Comparison of ENCODE assay signal across 2 cellular contexts in the genomic region with DNA sequence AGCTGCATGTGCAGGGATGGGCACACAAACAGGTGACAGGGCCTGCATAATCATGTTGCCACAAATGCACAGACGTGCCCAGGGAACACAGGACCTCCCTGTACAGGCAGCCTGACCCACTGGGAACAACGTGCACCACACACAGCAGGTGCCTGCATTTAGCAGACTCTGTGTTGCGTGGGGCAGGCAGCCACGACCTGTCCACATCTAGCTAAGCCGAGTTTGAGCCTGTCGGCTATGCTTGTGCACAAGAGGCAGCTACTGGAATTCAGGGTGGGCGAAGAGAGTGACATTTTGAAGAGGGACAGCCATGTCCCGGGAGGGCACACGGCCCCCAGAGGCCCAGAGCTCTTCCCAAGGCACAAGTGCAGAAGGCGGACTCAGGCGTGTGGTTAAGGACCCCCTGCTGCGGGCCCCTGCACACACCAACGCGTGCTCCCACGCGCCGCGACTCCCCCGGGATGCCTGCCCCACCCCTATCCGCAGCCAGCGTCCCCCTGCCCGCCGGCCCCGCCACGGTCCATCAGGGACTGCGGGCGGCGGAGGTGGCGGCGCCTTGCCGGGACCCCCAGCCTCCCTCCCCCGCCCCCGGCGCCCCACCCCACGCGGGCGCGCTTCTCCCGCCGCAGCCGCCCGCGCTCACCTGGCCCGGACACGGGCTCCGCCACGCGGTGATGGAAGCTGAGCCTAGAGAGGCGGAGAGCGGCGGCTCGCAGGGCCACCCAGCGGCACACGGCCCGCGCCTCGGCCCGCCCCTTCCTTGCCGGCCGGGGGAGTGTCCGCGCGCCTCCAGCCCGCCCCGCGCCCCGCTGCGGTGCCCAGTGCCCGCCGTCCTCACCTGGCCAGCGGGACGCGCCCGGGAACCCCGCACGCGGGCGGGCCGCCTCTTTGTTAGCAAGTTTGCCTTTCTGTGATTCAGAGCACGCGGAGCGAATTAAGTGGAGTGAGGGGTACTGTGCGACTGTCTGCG.
A peak's percentile ranks its signal among the peaks of the same experiment; 100 is the strongest.
TF ChIP-seq lines count a peak whose summit lies in the region.

No MANE protein-coding gene starts in this region.

TF ChIP-seq in HEK293, 187 proteins besides CTCF, POLR2A, EP300 and RAD21 (continued from another document and continues in another):
- TF ChIP-seq, protein P1, sequence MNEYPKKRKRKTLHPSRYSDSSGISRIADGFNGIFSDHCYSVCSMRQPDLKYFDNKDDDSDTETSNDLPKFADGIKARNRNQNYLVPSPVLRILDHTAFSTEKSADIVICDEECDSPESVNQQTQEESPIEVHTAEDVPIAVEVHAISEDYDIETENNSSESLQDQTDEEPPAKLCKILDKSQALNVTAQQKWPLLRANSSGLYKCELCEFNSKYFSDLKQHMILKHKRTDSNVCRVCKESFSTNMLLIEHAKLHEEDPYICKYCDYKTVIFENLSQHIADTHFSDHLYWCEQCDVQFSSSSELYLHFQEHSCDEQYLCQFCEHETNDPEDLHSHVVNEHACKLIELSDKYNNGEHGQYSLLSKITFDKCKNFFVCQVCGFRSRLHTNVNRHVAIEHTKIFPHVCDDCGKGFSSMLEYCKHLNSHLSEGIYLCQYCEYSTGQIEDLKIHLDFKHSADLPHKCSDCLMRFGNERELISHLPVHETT (tag by site-specific recombination; IDR thresholded peaks at IDR 0.05) = no peak
- TF ChIP-seq GLIS1 (tag by site-specific recombination; IDR thresholded peaks at IDR 0.05) (peak; percentile 95), ZNF274 (IDR thresholded peaks at IDR 0.05; ENCODE audit: low read length) (no peak), ZNF274 (tag by site-specific recombination; IDR thresholded peaks at IDR 0.05; ENCODE audit: borderline replicate concordance) (no peak), GLIS2 (tag by site-specific recombination; IDR thresholded peaks at IDR 0.05) (peak; percentile 71), EGR2 (tag by site-specific recombination; IDR thresholded peaks at IDR 0.05; ENCODE audit: low read depth) (peak; percentile 85), ZNF677 (tag by site-specific recombination; IDR thresholded peaks at IDR 0.05) (no peak), YY2 (tag by site-specific recombination; IDR thresholded peaks at IDR 0.05) (no peak), ZNF335 (tag by site-specific recombination; conservative IDR thresholded peaks at IDR 0.05) (peak; percentile 89), ZNF529 (tag by site-specific recombination; IDR thresholded peaks at IDR 0.05; ENCODE audit: insufficient replicate concordance) (no peak), ZFP41 (tag by site-specific recombination; IDR thresholded peaks at IDR 0.05; ENCODE audit: borderline replicate concordance) (no peak), ZNF549 (tag by site-specific recombination; IDR thresholded peaks at IDR 0.05) (no peak), ZNF654 (tag by site-specific recombination; IDR thresholded peaks at IDR 0.05; ENCODE audit: low read depth) (no peak)
- TF ChIP-seq, protein P2, sequence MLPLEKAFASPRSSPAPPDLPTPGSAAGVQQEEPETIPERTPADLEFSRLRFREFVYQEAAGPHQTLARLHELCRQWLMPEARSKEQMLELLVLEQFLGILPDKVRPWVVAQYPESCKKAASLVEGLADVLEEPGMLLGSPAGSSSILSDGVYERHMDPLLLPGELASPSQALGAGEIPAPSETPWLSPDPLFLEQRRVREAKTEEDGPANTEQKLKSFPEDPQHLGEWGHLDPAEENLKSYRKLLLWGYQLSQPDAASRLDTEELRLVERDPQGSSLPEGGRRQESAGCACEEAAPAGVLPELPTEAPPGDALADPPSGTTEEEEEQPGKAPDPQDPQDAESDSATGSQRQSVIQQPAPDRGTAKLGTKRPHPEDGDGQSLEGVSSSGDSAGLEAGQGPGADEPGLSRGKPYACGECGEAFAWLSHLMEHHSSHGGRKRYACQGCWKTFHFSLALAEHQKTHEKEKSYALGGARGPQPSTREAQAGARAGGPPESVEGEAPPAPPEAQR (tag by site-specific recombination; IDR thresholded peaks at IDR 0.05) = no peak
- TF ChIP-seq, protein P3, sequence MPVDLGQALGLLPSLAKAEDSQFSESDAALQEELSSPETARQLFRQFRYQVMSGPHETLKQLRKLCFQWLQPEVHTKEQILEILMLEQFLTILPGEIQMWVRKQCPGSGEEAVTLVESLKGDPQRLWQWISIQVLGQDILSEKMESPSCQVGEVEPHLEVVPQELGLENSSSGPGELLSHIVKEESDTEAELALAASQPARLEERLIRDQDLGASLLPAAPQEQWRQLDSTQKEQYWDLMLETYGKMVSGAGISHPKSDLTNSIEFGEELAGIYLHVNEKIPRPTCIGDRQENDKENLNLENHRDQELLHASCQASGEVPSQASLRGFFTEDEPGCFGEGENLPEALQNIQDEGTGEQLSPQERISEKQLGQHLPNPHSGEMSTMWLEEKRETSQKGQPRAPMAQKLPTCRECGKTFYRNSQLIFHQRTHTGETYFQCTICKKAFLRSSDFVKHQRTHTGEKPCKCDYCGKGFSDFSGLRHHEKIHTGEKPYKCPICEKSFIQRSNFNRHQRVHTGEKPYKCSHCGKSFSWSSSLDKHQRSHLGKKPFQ (tag by site-specific recombination; IDR thresholded peaks at IDR 0.05) = no peak
- TF ChIP-seq, protein P4, sequence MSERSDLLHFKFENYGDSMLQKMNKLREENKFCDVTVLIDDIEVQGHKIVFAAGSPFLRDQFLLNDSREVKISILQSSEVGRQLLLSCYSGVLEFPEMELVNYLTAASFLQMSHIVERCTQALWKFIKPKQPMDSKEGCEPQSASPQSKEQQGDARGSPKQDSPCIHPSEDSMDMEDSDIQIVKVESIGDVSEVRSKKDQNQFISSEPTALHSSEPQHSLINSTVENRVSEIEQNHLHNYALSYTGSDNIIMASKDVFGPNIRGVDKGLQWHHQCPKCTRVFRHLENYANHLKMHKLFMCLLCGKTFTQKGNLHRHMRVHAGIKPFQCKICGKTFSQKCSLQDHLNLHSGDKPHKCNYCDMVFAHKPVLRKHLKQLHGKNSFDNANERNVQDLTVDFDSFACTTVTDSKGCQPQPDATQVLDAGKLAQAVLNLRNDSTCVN (tag by site-specific recombination; optimal IDR thresholded peaks at IDR 0.05) = peak; percentile 34
- TF ChIP-seq, protein P5, sequence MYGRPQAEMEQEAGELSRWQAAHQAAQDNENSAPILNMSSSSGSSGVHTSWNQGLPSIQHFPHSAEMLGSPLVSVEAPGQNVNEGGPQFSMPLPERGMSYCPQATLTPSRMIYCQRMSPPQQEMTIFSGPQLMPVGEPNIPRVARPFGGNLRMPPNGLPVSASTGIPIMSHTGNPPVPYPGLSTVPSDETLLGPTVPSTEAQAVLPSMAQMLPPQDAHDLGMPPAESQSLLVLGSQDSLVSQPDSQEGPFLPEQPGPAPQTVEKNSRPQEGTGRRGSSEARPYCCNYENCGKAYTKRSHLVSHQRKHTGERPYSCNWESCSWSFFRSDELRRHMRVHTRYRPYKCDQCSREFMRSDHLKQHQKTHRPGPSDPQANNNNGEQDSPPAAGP (tag by site-specific recombination; IDR thresholded peaks at IDR 0.05) = no peak
- TF ChIP-seq, protein P6, sequence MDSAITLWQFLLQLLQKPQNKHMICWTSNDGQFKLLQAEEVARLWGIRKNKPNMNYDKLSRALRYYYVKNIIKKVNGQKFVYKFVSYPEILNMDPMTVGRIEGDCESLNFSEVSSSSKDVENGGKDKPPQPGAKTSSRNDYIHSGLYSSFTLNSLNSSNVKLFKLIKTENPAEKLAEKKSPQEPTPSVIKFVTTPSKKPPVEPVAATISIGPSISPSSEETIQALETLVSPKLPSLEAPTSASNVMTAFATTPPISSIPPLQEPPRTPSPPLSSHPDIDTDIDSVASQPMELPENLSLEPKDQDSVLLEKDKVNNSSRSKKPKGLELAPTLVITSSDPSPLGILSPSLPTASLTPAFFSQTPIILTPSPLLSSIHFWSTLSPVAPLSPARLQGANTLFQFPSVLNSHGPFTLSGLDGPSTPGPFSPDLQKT (IDR thresholded peaks at IDR 0.05; ENCODE audit: borderline replicate concordance, low read depth, low read length) = no peak

TF ChIP-seq in SK-N-SH, 30 proteins besides CTCF, POLR2A, EP300 and RAD21 (continued from another document):
- TF ChIP-seq, protein P7, sequence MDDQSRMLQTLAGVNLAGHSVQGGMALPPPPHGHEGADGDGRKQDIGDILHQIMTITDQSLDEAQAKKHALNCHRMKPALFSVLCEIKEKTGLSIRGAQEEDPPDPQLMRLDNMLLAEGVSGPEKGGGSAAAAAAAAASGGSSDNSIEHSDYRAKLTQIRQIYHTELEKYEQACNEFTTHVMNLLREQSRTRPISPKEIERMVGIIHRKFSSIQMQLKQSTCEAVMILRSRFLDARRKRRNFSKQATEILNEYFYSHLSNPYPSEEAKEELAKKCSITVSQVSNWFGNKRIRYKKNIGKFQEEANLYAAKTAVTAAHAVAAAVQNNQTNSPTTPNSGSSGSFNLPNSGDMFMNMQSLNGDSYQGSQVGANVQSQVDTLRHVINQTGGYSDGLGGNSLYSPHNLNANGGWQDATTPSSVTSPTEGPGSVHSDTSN (IDR thresholded peaks at IDR 0.05) = no peak
- TF ChIP-seq FOSL2 (IDR thresholded peaks at IDR 0.05; ENCODE audit: borderline replicate concordance, low read depth) (no peak), MEF2A (IDR thresholded peaks at IDR 0.05; ENCODE audit: borderline replicate concordance, low read depth) (no peak), SIN3A (IDR thresholded peaks at IDR 0.05; ENCODE audit: borderline replicate concordance, low read depth, low read length) (no peak), JUND (IDR thresholded peaks at IDR 0.05) (no peak), RXRA (IDR thresholded peaks at IDR 0.05; ENCODE audit: borderline replicate concordance, low read depth) (no peak), YY1 (IDR thresholded peaks at IDR 0.05; ENCODE audit: low read depth) (no peak), MXI1 (IDR thresholded peaks at IDR 0.05; ENCODE audit: low read depth, low read length) (no peak)
- TF ChIP-seq, protein P8, sequence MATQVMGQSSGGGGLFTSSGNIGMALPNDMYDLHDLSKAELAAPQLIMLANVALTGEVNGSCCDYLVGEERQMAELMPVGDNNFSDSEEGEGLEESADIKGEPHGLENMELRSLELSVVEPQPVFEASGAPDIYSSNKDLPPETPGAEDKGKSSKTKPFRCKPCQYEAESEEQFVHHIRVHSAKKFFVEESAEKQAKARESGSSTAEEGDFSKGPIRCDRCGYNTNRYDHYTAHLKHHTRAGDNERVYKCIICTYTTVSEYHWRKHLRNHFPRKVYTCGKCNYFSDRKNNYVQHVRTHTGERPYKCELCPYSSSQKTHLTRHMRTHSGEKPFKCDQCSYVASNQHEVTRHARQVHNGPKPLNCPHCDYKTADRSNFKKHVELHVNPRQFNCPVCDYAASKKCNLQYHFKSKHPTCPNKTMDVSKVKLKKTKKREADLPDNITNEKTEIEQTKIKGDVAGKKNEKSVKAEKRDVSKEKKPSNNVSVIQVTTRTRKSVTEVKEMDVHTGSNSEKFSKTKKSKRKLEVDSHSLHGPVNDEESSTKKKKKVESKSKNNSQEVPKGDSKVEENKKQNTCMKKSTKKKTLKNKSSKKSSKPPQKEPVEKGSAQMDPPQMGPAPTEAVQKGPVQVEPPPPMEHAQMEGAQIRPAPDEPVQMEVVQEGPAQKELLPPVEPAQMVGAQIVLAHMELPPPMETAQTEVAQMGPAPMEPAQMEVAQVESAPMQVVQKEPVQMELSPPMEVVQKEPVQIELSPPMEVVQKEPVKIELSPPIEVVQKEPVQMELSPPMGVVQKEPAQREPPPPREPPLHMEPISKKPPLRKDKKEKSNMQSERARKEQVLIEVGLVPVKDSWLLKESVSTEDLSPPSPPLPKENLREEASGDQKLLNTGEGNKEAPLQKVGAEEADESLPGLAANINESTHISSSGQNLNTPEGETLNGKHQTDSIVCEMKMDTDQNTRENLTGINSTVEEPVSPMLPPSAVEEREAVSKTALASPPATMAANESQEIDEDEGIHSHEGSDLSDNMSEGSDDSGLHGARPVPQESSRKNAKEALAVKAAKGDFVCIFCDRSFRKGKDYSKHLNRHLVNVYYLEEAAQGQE (IDR thresholded peaks at IDR 0.05; ENCODE audit: low read depth, low read length) = no peak
